27 cellular contexts compared by ENCODE assay signal in the genomic region with DNA sequence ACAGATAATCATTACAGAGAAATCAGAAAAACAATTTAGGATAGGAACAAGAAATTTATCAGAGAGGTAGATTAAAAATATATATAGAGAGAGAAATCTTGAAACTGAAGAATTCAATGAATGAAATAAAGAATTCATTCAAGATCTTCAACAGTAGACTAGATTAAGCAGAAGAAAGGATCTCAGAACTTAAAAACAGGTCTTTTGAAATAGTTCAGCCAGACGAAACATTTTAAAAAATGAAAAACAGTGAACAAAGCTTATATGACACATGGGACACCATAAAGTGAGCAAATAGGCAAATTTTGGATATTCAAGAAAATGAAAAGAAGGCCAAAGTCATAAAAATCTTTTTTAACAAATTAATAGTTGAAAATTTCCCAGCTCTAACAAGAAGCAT.
"Had no signal": no experiment of that assay in that cellular context is flagged by ENCODE, and none has a peak within 500 bp of the region (broad histone marks: within the 10 kb centered on the region; RNA-seq: fewer than 3 reads in every experiment).

No MANE protein-coding gene starts in this region.

- H3K4me3 ChIP-seq: colonic mucosa, coronary artery, dorsolateral prefrontal cortex, esophagus muscularis mucosa, esophagus squamous epithelium, gastrocnemius medialis, gastroesophageal sphincter, heart left ventricle, heart right ventricle had no signal

- H3K27ac ChIP-seq: colonic mucosa, coronary artery, dorsolateral prefrontal cortex, epithelial cell of prostate, esophagus muscularis mucosa, esophagus squamous epithelium, foreskin keratinocyte, gastrocnemius medialis, gastroesophageal sphincter, heart left ventricle, heart right ventricle had no signal

- H3K27ac Mint-ChIP-seq: dendritic cell treated with granulocyte-macrophage colony-stimulating factor and Interleukin-4, amounts not matched to agents 40 ng/mL and 50 ng/mL, for 4 days; effector memory CD8-positive, alpha-beta T cell; endodermal cell had no signal

- H3K36me3 ChIP-seq: colonic mucosa, esophagus muscularis mucosa, esophagus squamous epithelium, gastrocnemius medialis, gastroesophageal sphincter, heart left ventricle, heart right ventricle had no signal

- H3K27me3 Mint-ChIP-seq: dendritic cell treated with granulocyte-macrophage colony-stimulating factor and Interleukin-4, amounts not matched to agents 40 ng/mL and 50 ng/mL, for 4 days; effector memory CD8-positive, alpha-beta T cell had no signal

- H3K4me1 ChIP-seq: colonic mucosa, esophagus squamous epithelium, foreskin keratinocyte, gastrocnemius medialis, gastroesophageal sphincter, heart right ventricle had no signal

- DNase-seq: colonic mucosa; cortex of kidney; dermis blood vessel endothelial cell; dorsolateral prefrontal cortex; effector CD4-positive, alpha-beta T cell; effector CD8-positive, alpha-beta T cell; effector memory CD4-positive, alpha-beta T cell; effector memory CD8-positive, alpha-beta T cell; endodermal cell; erythroblast; esophagus squamous epithelium; foreskin fibroblast; foreskin keratinocyte; foreskin melanocyte; gastrocnemius medialis; head of caudate nucleus; heart left ventricle; heart right ventricle had no signal

- FAIRE-seq: colon, endometrium, endothelial cell of umbilical vein had no signal

- H3K9me3 ChIP-seq: colonic mucosa, gastrocnemius medialis, gastroesophageal sphincter had no signal

- H3K27me3 ChIP-seq: colonic mucosa, dorsolateral prefrontal cortex, esophagus muscularis mucosa, esophagus squamous epithelium, foreskin keratinocyte, gastrocnemius medialis, gastroesophageal sphincter, heart left ventricle, heart right ventricle had no signal

- H3K4me3 Mint-ChIP-seq: dendritic cell treated with granulocyte-macrophage colony-stimulating factor and Interleukin-4, amounts not matched to agents 40 ng/mL and 50 ng/mL, for 4 days; effector memory CD8-positive, alpha-beta T cell; endodermal cell had no signal

- ATAC-seq: effector memory CD8-positive, alpha-beta T cell; esophagus mucosa; foreskin keratinocyte; gastrocnemius medialis; gastroesophageal sphincter; heart left ventricle; heart right ventricle had no signal
